8 cellular contexts compared by ENCODE assay signal in the genomic region with DNA sequence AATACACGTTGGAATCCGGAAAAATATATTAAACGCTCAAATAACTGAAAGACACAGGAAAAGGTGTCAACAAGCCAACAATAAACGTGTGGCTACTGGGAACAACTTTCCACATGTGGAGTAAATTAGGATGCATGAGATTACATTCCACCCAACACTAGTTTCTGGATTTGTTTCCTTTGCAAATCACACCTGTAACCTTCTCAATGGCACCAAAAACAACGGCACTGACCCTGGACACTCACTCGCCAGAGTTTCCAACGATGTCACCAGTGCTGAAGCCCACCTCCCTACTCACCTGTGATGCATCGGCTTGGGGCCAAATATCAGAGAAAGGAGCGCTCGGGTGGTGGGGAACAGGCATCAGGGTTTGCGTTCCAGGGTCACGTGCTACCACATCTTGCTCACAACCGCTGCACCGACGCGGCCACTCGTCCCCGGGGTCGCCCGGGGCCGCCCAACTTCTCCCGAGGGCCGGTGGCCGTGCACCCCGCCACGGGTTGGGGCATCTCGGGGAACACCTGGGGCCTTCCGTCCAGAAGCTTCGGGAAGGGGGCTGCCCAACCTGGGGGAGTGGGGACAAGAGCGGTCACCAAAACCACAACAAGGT. TPM values are rescaled to one million over a fixed set of nuclear protein-coding genes. Genes with fewer than 3 reads are reported as not detected.
DNase-seq lines count a peak whose midpoint lies in the region; ATAC-seq, FAIRE-seq and TF ChIP-seq lines count a peak whose summit lies in the region.

No MANE protein-coding gene starts in this region.

- 4% methylated on average over 30 of the region's 30 CpGs for WGBS in smooth muscle cell (ENCODE audit: low lambda C conversion rate)

- peak overlapping the region; percentile 93 for H3K27ac ChIP-seq in Panc1 (ENCODE audit: low read length)
- H3K27ac ChIP-seq in astrocyte (ENCODE audit: low read depth, low read length), result peak overlapping the region; percentile 81
- no peak overlapping the region for H3K27ac ChIP-seq in iPS-20b (ENCODE audit: low read length)
- peak overlapping the region; percentile 95 for H3K27ac ChIP-seq in smooth muscle cell (ENCODE audit: low read depth)

- no peaks in the 10 kb centered on the region for H3K9me3 ChIP-seq in Panc1 (ENCODE audit: control insufficient read depth, insufficient read depth, low read depth, low read length)
- H3K9me3 ChIP-seq in astrocyte (ENCODE audit: insufficient read depth, low read depth, low read length), result no peaks in the 10 kb centered on the region
- H3K9me3 ChIP-seq in iPS-20b (ENCODE audit: insufficient read depth, low read depth, low read length), result no peaks in the 10 kb centered on the region
- H3K9me3 ChIP-seq in smooth muscle cell (replicated peaks; ENCODE audit: low read depth), result no peaks in the 10 kb centered on the region

- in situ Hi-C loops in Panc1 (cut with HindIII; ENCODE audit: low pct_unique_long_range_greater_than_20kb, low sequenced_read_pairs), result loop anchor here (25.0 kb wide), 1 partner anchor 102 kb away; no protein-coding TSS in a partner anchor

- peak; percentile 33 for DNase-seq in AG08396 (ENCODE audit: low spot score)
- no peak for DNase-seq in Panc1 (ENCODE audit: low read depth, low spot score)
- DNase-seq in astrocyte (ENCODE audit: low read depth), result no peak
- no peak for DNase-seq in smooth muscle cell (lab: John Stamatoyannopoulos, UW; ENCODE audit: unreplicated experiment)
- no peak for DNase-seq in D721Med (ENCODE audit: insufficient read length, low spot score)

- H3K4me2 ChIP-seq in astrocyte (ENCODE audit: low read length) (peak overlapping the region; percentile 94), smooth muscle cell (peak overlapping the region; percentile 91)

- POLR2A ChIA-PET in Panc1 (lab: Charles Lee), result no interaction called here

- H3K27ac Mint-ChIP-seq in astrocyte (ENCODE audit: unreplicated experiment), result peak overlapping the region; percentile 83

- H3K4me3 Mint-ChIP-seq in astrocyte (ENCODE audit: unreplicated experiment), result peak overlapping the region; percentile 90

- H3K4me1 ChIP-seq in Panc1 (ENCODE audit: control insufficient read depth, insufficient read depth, low read length) (peaks cover 14% of the 10 kb centered on the region), astrocyte (ENCODE audit: insufficient read depth, low read length) (peaks cover 24% of the 10 kb centered on the region), iPS-20b (ENCODE audit: insufficient read depth, low read length) (peaks cover 12% of the 10 kb centered on the region; the same call in 1 of the 2 replicates), smooth muscle cell (ENCODE audit: low read depth) (peaks cover 25% of the 10 kb centered on the region)

- peak overlapping the region; percentile 87 for H3K9ac ChIP-seq in astrocyte (ENCODE audit: low read length)
- H3K9ac ChIP-seq in iPS-20b (ENCODE audit: low read depth, low read length), result peak overlapping the region; percentile 94
- H3K9ac ChIP-seq in smooth muscle cell (ENCODE audit: low read depth), result peak overlapping the region; percentile 86

- no TSS peak for BruUV-seq in Panc1 (replicated peaks; lab: Mats Ljungman, UMichigan)

- H3K36me3 ChIP-seq in Panc1 (ENCODE audit: control insufficient read depth, insufficient read depth, low read length) (peaks cover 24% of the 10 kb centered on the region), astrocyte (ENCODE audit: insufficient read depth, low read length) (peaks cover 18% of the 10 kb centered on the region), iPS-20b (ENCODE audit: insufficient read depth, low read depth, low read length) (peaks cover 28% of the 10 kb centered on the region), smooth muscle cell (ENCODE audit: low read depth) (peaks cover 12% of the 10 kb centered on the region)

- H3K4me3 ChIP-seq in Panc1 (ENCODE audit: low read depth in 2 of 2, low read length in 2 of 2), result peak overlapping the region; percentile 98
- H3K4me3 ChIP-seq in astrocyte (ENCODE audit: insufficient read depth, low read depth, low read length), result peak overlapping the region; percentile 88
- H3K4me3 ChIP-seq in iPS-20b (ENCODE audit: low read length), result peak overlapping the region; percentile 99
- peak overlapping the region; percentile 86 for H3K4me3 ChIP-seq in smooth muscle cell

- H3K4me1 Mint-ChIP-seq in astrocyte (ENCODE audit: low read depth, unreplicated experiment), result peaks cover 6% of the 10 kb centered on the region

- H4K20me1 ChIP-seq in astrocyte (ENCODE audit: insufficient read depth, low read length) (peaks cover 32% of the 10 kb centered on the region), smooth muscle cell (ENCODE audit: low read depth) (peaks cover 35% of the 10 kb centered on the region)

- ATAC-seq in GM18870 (IDR thresholded peaks at IDR 0.05; ENCODE audit: unreplicated experiment), result peak; percentile 6
- peak; percentile 13 for ATAC-seq in HG03108 (IDR thresholded peaks at IDR 0.05; ENCODE audit: unreplicated experiment)
- peak; percentile 13 for ATAC-seq in Panc1

- intact Hi-C loops in Panc1 (cut with micrococcal nuclease; ENCODE audit: unreplicated experiment), result loop anchor here (5.0 kb wide), 1 partner anchor 127 kb away; no protein-coding TSS in a partner anchor

- H3K27me3 ChIP-seq in Panc1 (ENCODE audit: control insufficient read depth, insufficient read depth, low read length), result no peaks in the 10 kb centered on the region
- H3K27me3 ChIP-seq in astrocyte (ENCODE audit: insufficient read depth, low read length), result no peaks in the 10 kb centered on the region
- H3K27me3 ChIP-seq in iPS-20b (ENCODE audit: insufficient read depth, low read length), result no peaks in the 10 kb centered on the region
- no peaks in the 10 kb centered on the region for H3K27me3 ChIP-seq in smooth muscle cell (ENCODE audit: low read depth)

- TF ChIP-seq CTCF in Panc1 (IDR thresholded peaks at IDR 0.05) (no peak), astrocyte (IDR thresholded peaks at IDR 0.05; ENCODE audit: insufficient read depth, low read depth, low read length) (no peak), smooth muscle cell (IDR thresholded peaks at IDR 0.05; ENCODE audit: borderline replicate concordance, insufficient read depth, poor library complexity, severe bottlenecking) (no peak), D721Med (IDR thresholded peaks at IDR 0.05; ENCODE audit: insufficient read depth, missing control alignments) (no peak)

- H3F3A ChIP-seq in smooth muscle cell (ENCODE audit: low read depth), result peaks cover 6% of the 10 kb centered on the region

- CTCF ChIA-PET in Panc1 (lab: Charles Lee), result no interaction called here

- peaks cover 2% of the 10 kb centered on the region for H3K36me3 Mint-ChIP-seq in astrocyte (ENCODE audit: low read depth, unreplicated experiment)

- no peaks in the 10 kb centered on the region for H3K9me3 Mint-ChIP-seq in astrocyte (ENCODE audit: unreplicated experiment)

- FAIRE-seq in astrocyte (lab: Jason Lieb, UNC) (no peak), D721Med (lab: Jason Lieb, UNC) (no peak)

- H3K79me2 ChIP-seq in astrocyte (ENCODE audit: insufficient read depth, low read length) (peaks cover 49% of the 10 kb centered on the region), smooth muscle cell (ENCODE audit: low read depth) (peaks cover 35% of the 10 kb centered on the region)

- peak overlapping the region; percentile 59 for H2AFZ ChIP-seq in astrocyte (ENCODE audit: low read depth, low read length)
- H2AFZ ChIP-seq in smooth muscle cell (ENCODE audit: low read depth), result no peak overlapping the region

- H3K27me3 Mint-ChIP-seq in astrocyte (ENCODE audit: low read depth, unreplicated experiment), result peaks cover 1% of the 10 kb centered on the region

RNA-seq across cellular contexts. Expression of a gene that starts 0.6 kb away (rescaled TPM):
- total RNA-seq in Panc1 (2021; ENCODE audit: unreplicated experiment) (28.9 TPM), astrocyte (22.8 and 30.5 TPM in 2 replicates), smooth muscle cell (26.2 and 32.0 TPM in 2 replicates)
- 26.5 TPM for polyA plus RNA-seq in Panc1 (2012; ENCODE audit: insufficient read length)
- 19.1 and 20.2 TPM in 2 replicates for polyA plus RNA-seq in smooth muscle cell

RNA-seq across cellular contexts. Expression of a gene that starts 14.2 kb away (rescaled TPM):
- total RNA-seq in Panc1 (2021; ENCODE audit: unreplicated experiment) (not detected), astrocyte (not detected in 2 replicates), smooth muscle cell (not detected in 2 replicates)
- not detected for polyA plus RNA-seq in Panc1 (2012; ENCODE audit: insufficient read length)
- polyA plus RNA-seq in smooth muscle cell, result 0.38 TPM in 1 of 2 replicates, not detected in the other
